9 cellular contexts compared by ENCODE assay signal in the genomic region with DNA sequence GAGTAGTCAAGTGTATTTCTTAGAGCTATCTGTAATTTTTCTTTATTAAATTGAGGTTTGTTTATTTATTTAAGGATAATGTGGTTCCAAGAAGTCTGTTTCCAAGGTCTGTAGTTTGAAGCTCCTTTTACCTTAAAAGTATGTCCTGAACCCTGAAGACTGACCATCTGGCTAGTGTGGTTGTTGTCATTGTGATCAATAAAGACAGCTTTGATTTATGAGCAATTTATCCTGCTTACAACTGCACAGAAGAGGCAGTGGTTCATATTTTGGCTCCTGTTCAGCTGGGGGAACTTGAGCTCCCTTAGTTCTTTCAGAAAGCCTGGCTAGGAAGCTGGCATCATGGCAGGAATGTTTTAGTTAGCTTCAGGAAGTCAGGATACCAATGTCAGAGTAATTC.
A peak's percentile ranks its signal among the peaks of the same experiment; 100 is the strongest.
DNase-seq lines count a peak whose midpoint lies in the region; ATAC-seq and TF ChIP-seq lines count a peak whose summit lies in the region.
"Had no signal": no experiment of that assay in that cellular context is flagged by ENCODE, and none has a peak within 500 bp of the region (broad histone marks: within the 10 kb centered on the region; RNA-seq: fewer than 3 reads in every experiment).

No MANE protein-coding gene starts in this region.

- intact Hi-C loops in upper lobe of right lung (cut with DNase I): no loop called here

- no peak for TF ChIP-seq CTCF in upper lobe of right lung (IDR thresholded peaks at IDR 0.05)

- no peaks in the 10 kb centered on the region for H3K27me3 ChIP-seq in upper lobe of right lung

- H3K4me3 ChIP-seq in upper lobe of right lung: no peak overlapping the region

- H3K4me1 ChIP-seq in upper lobe of right lung: peaks cover 19% of the 10 kb centered on the region

- no peaks in the 10 kb centered on the region for H3K36me3 ChIP-seq in upper lobe of right lung

- peak; percentile 9 for DNase-seq in NCI-H2227 (lab: John Stamatoyannopoulos, UW; ENCODE audit: unreplicated experiment)
- no peak for DNase-seq in NCI-H2227 treated with DMSO at 0.1 percent for 48 hours (lab: John Stamatoyannopoulos, UW)
- peak; percentile 4 for DNase-seq in T1000 (lab: John Stamatoyannopoulos, UW)
- DNase-seq in iris pigment epithelial cell (ENCODE audit: low read depth): peak; percentile 61
- DNase-seq in upper lobe of right lung: no peak
- no peak for DNase-seq in effector CD4-positive, alpha-beta T cell
- no peak for DNase-seq in AML-193 (lab: John Stamatoyannopoulos, UW)

- ATAC-seq in upper lobe of right lung (no peak), GM19452 (IDR thresholded peaks at IDR 0.05; ENCODE audit: unreplicated experiment) (no peak)
- ATAC-seq: activated CD4-positive, CD25-positive, alpha-beta regulatory T cell treated with anti-CD3 and anti-CD28 coated beads, Interleukin-2, amount 50 U/mL, for 24 hours had no signal

- peak overlapping the region; percentile 25 for H3K27ac ChIP-seq in upper lobe of right lung

- peaks cover 4% of the 10 kb centered on the region for H3K9me3 ChIP-seq in upper lobe of right lung

Comparison
In these comparisons a context has a peak if more than half of its experiments do, and no peak if none do; other contexts are left out.
1. DNase-seq: peak in NCI-H2227 (single experiment), T1000 (single experiment) and iris pigment epithelial cell (single experiment); none in NCI-H2227 treated with DMSO at 0.1 percent for 48 hours (single experiment), upper lobe of right lung (single experiment), effector CD4-positive, alpha-beta T cell (single experiment) and AML-193 (0 of 2).